Comparison of ENCODE assay signal across 8 cellular contexts in genomic region chr18:75210274-75211001, GRCh38. TPM values are rescaled to one million over a fixed set of nuclear protein-coding genes. Genes with fewer than 3 reads are reported as not detected.
A peak's percentile ranks its signal among the peaks of the same experiment; 100 is the strongest.
DNase-seq lines count a peak whose midpoint lies in the region; ATAC-seq and TF ChIP-seq lines count a peak whose summit lies in the region.

TSHZ1 (plus strand) TSS chr18:75210797; CDS start chr18:75211877, 1,080 bp downstream.

- no peaks in the 10 kb centered on the region for H3K9me3 Mint-ChIP-seq in naive B cell

- H3K4me1 ChIP-seq in KMS-11 (ENCODE audit: low read depth, poor library complexity, severe bottlenecking) (peaks cover 25% of the 10 kb centered on the region), PC-9 (replicated peaks; ENCODE audit: insufficient read depth) (peaks cover 43% of the 10 kb centered on the region), transverse colon (peaks cover 13 to 57% (median 50%) of the 10 kb centered on the region in 4 donors)

- ATAC-seq in GM21786 (IDR thresholded peaks at IDR 0.05; ENCODE audit: unreplicated experiment) (peak; percentile 35), naive B cell (ENCODE audit: low read depth in 2 of 2) (peak; percentile 47 to 50)

- H3K4me2 ChIP-seq in KMS-11 (peak within 1 kb of the TSS; percentile 97), PC-9 (peak within 1 kb of the TSS; percentile 93)

- peak within 1 kb of the TSS; percentile 27 for H3K4me3 ChIP-seq in KMS-11 (IDR thresholded peaks at IDR 0.05; ENCODE audit: insufficient read depth, low read depth, low read length)
- H3K4me3 ChIP-seq in PC-9: peak within 1 kb of the TSS; percentile 90
- H3K4me3 ChIP-seq in transverse colon: peak within 1 kb of the TSS; percentile 79 to 99 (median 84)

- POLR2A ChIA-PET in PC-9 (lab: Charles Lee; ENCODE audit: unreplicated experiment): interaction anchor here (0.5 kb wide), 1 partner anchor 177 kb away, joined by 3 read pairs; no protein-coding TSS in a partner anchor

- H3K27me3 Mint-ChIP-seq in naive B cell: peaks cover 0 to 22% (median 10%) of the 10 kb centered on the region in 3 donors

- H3K9me2 ChIP-seq in PC-9 (ENCODE audit: insufficient read depth): no peaks in the 10 kb centered on the region

- peak within 1 kb of the TSS; percentile 99 for H3K27ac ChIP-seq in KMS-11
- peak within 1 kb of the TSS; percentile 77 for H3K27ac ChIP-seq in PC-9
- H3K27ac ChIP-seq in transverse colon: peak within 1 kb of the TSS; percentile 97 to 100 (median 98)

- peak within 1 kb of the TSS; percentile 92 for H3K9ac ChIP-seq in KMS-11

- TF ChIP-seq EP300 in transverse colon (IDR thresholded peaks at IDR 0.05; ENCODE audit: low read depth): no peak

- H3K9me3 ChIP-seq in PC-9 (ENCODE audit: insufficient read depth, low read depth) (no peaks in the 10 kb centered on the region), transverse colon (no peaks in the 10 kb centered on the region)

- H3K36me3 ChIP-seq in KMS-11 (ENCODE audit: insufficient read depth) (no peaks in the 10 kb centered on the region), PC-9 (ENCODE audit: low read depth) (no peaks in the 10 kb centered on the region), transverse colon (no peaks in the 10 kb centered on the region)

- H3K79me2 ChIP-seq in KMS-11 (ENCODE audit: insufficient read depth, low read depth) (peaks cover 40% of the 10 kb centered on the region), PC-9 (ENCODE audit: low read depth) (peaks cover 30% of the 10 kb centered on the region)

- peak within 1 kb of the TSS; percentile 96 to 100 (median 98) for H3K4me3 Mint-ChIP-seq in naive B cell

- in situ Hi-C loops in transverse colon (cut with MboI; ENCODE audit: low pct_ligation_motif_present in 1 of 4, low pct_unique_long_range_greater_than_20kb in 1 of 4, low sequenced_read_pairs in 3 of 4): loop anchor here in 1 of 4 donors (25.0 kb wide), 1 partner anchor 723 kb away; the partner anchor contains the start of gene CNDP2

- peaks cover 27% of the 10 kb centered on the region for H3F3A ChIP-seq in PC-9 (ENCODE audit: insufficient read depth, low read depth)

- H2AFZ ChIP-seq in KMS-11 (ENCODE audit: low read depth): peak within 1 kb of the TSS; percentile 99
- H2AFZ ChIP-seq in PC-9: peak within 1 kb of the TSS; percentile 100

- CTCF ChIA-PET in PC-9 (lab: Charles Lee): no interaction called here

- no peaks in the 10 kb centered on the region for H4K20me1 ChIP-seq in KMS-11 (ENCODE audit: insufficient read depth)
- H4K20me1 ChIP-seq in PC-9 (ENCODE audit: insufficient read depth): peaks cover 21% of the 10 kb centered on the region; the same call in 1 of the 2 replicates

- no TSS peak for BruUV-seq in PC-9 (replicated peaks; lab: Mats Ljungman, UMichigan)

- peak within 1 kb of the TSS; percentile 91 to 98 (median 92) for H3K27ac Mint-ChIP-seq in naive B cell

- DNase-seq in EL (peak; percentile 89), PC-9 (peak; percentile 41 to 85), fibroblast of peridontal ligament (ENCODE audit: extremely low read depth) (peak; percentile 90), naive B cell (peak; percentile 61), transverse colon (peak; percentile 80)
- peak; percentile 18 for DNase-seq in activated T-helper 9 cell treated with anti-CD3 and anti-CD28 coated beads, Interleukin-2, amount 50 U/mL, for 16 hours (ENCODE audit: low read depth)

- 1 to 2% methylated on average over 12 to 15 of the region's 15 CpGs for WGBS in transverse colon (ENCODE audit: low coverage in 1 of 2), 2 donors

- no peaks in the 10 kb centered on the region for H3K27me3 ChIP-seq in KMS-11 (ENCODE audit: insufficient read depth, low read depth)
- H3K27me3 ChIP-seq in PC-9 (ENCODE audit: insufficient read depth, low read depth): no peaks in the 10 kb centered on the region
- H3K27me3 ChIP-seq in transverse colon: no peaks in the 10 kb centered on the region

- peak; percentile 94 for TF ChIP-seq POLR2A in transverse colon (IDR thresholded peaks at IDR 0.05)

- intact Hi-C loops in PC-9 (cut with micrococcal nuclease; ENCODE audit: unreplicated experiment) (loop anchor here (2.0 kb wide), 1 partner anchor 140 kb away; no protein-coding TSS in a partner anchor), transverse colon (cut with DNase I; ENCODE audit: low total_unique reads) (loop anchor here (10.0 kb wide), 1 partner anchor 264 kb away; no protein-coding TSS in a partner anchor)

- 0 out of 2 replicates have a peak, but pooled peaks have one; percentile 11 for TF ChIP-seq CTCF in KMS-11 (conservative IDR thresholded peaks at IDR 0.05; ENCODE audit: low read depth, low read length)
- no peak for TF ChIP-seq CTCF in PC-9 (conservative IDR thresholded peaks at IDR 0.05)
- TF ChIP-seq CTCF in transverse colon (IDR thresholded peaks at IDR 0.05): no peak

- peaks cover 54 to 55% (median 54%) of the 10 kb centered on the region in 3 donors for H3K4me1 Mint-ChIP-seq in naive B cell

- no peaks in the 10 kb centered on the region for H3K36me3 Mint-ChIP-seq in naive B cell

RNA-seq across cellular contexts. Expression of gene TSHZ1, which starts in this region (rescaled TPM):
- total RNA-seq in PC-9 (2021) (6.5 and 7.4 TPM in 2 replicates), transverse colon (10 to 100 TPM; 16.3 to 34.8 (median 29.8) TPM)
- polyA plus RNA-seq in naive B cell (ENCODE audit: low read depth in 6 of 6): 1 to 10 TPM in 5 of 6 donors, under 1 TPM in 1; 0.41 to 2.2 (median 1.7) TPM

Comparison
In these comparisons a context has a peak if more than half of its experiments do, and no peak if none do; other contexts are left out.
1. Peak in every context shown above with its lines: DNase-seq, ATAC-seq, H3K4me3 ChIP-seq and H3K27ac ChIP-seq.
2. DNase-seq: peak in every context shown above with its lines; median percentile 90 in fibroblast of peridontal ligament; 89 in EL; 80 in transverse colon; 63 in PC-9; 61 in naive B cell; 18 in activated T-helper 9 cell treated with anti-CD3 and anti-CD28 coated beads, Interleukin-2, amount 50 U/mL, for 16 hours.
3. H3K4me3 ChIP-seq: peak in every context shown above with its lines; median percentile 90 in PC-9; 84 in transverse colon; 27 in KMS-11.